8 cellular contexts compared by ENCODE assay signal in the genomic region with DNA sequence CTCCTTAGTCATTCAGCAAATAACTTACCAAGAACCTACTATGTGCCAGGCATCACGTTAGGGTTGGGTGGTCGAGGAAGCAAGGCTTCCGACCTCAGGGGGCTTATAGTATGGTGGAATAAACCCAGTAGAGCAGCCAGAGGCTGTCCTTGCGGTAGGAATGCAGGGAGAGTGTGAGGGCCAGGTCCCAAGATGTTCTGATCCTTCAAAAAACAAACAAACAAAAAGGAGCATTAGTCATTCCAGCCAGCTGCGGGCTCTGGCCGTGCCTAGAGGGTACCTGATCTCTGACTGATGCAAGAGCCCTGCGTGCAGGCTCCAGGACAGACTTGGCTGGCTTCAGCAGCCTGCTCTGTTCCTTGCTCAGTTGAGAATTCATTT. TPM values are rescaled to one million over a fixed set of nuclear protein-coding genes. Genes with fewer than 3 reads are reported as not detected.
DNase-seq lines count a peak whose midpoint lies in the region; ATAC-seq and TF ChIP-seq lines count a peak whose summit lies in the region.

No MANE protein-coding gene starts in this region.

- no peaks in the 10 kb centered on the region for H3K9me2 ChIP-seq in Karpas-422 (replicated peaks; ENCODE audit: insufficient read depth, low read length)

- TF ChIP-seq CTCF in breast epithelium (IDR thresholded peaks at IDR 0.05): peak in 2 of 3 donors; percentile 53 to 54

- H3K9ac ChIP-seq in Karpas-422 (ENCODE audit: low read length): no peak overlapping the region

- no peaks in the 10 kb centered on the region for H3K9me3 Mint-ChIP-seq in CD4-positive, CD25-positive, alpha-beta regulatory T cell
- no peaks in the 10 kb centered on the region for H3K9me3 Mint-ChIP-seq in naive thymus-derived CD4-positive, alpha-beta T cell

- no peaks in the 10 kb centered on the region for H3K27me3 ChIP-seq in CD4-positive, CD25-positive, alpha-beta regulatory T cell (ENCODE audit: control insufficient read depth, insufficient read depth, low read length)
- no peaks in the 10 kb centered on the region for H3K27me3 ChIP-seq in breast epithelium
- H3K27me3 ChIP-seq in naive thymus-derived CD4-positive, alpha-beta T cell (ENCODE audit: control insufficient read depth in 2 of 2, insufficient read depth in 2 of 2, low read length in 2 of 2): no peaks in the 10 kb centered on the region
- H3K27me3 ChIP-seq in Karpas-422 (ENCODE audit: low read length): no peaks in the 10 kb centered on the region

- peaks cover 26% of the 10 kb centered on the region for H3K36me3 ChIP-seq in CD4-positive, CD25-positive, alpha-beta regulatory T cell (ENCODE audit: control insufficient read depth, insufficient read depth, low read length)
- H3K36me3 ChIP-seq in breast epithelium (no peaks in the 10 kb centered on the region), Karpas-422 (ENCODE audit: insufficient read depth, low read length) (no peaks in the 10 kb centered on the region; the same call in 1 of the 2 replicates)
- H3K36me3 ChIP-seq in naive thymus-derived CD4-positive, alpha-beta T cell (ENCODE audit: control insufficient read depth in 2 of 3, insufficient read depth in 3 of 3, low read length in 3 of 3): peaks cover 0 to 56% (median 0%) of the 10 kb centered on the region in 3 experiments

- POLR2A ChIA-PET in naive thymus-derived CD4-positive, alpha-beta T cell (lab: Charles Lee): interaction anchor here (1.2 to 3.6 kb wide), 2 partner anchors 18 kb away, joined by 7 to 23 read pairs; a partner anchor contains a TSS

- CTCF ChIA-PET in naive thymus-derived CD4-positive, alpha-beta T cell (lab: Charles Lee): no interaction called here

- H3K36me3 Mint-ChIP-seq in CD4-positive, CD25-positive, alpha-beta regulatory T cell: peaks cover 35% of the 10 kb centered on the region
- peaks cover 4 to 37% (median 11%) of the 10 kb centered on the region in 5 donors for H3K36me3 Mint-ChIP-seq in naive thymus-derived CD4-positive, alpha-beta T cell

- no peak for ATAC-seq in CD4-positive, CD25-positive, alpha-beta regulatory T cell (ENCODE audit: low read depth in 2 of 2)
- ATAC-seq in naive thymus-derived CD4-positive, alpha-beta T cell: no peak

- H3K27ac ChIP-seq in CD4-positive, CD25-positive, alpha-beta regulatory T cell (ENCODE audit: insufficient read depth, low read length, poor library complexity, severe bottlenecking): no peak overlapping the region
- H3K27ac ChIP-seq in breast epithelium (peak overlapping the region; percentile 67 to 83), Karpas-422 (ENCODE audit: low read length) (no peak overlapping the region)
- peak overlapping the region; percentile 25 for H3K27ac ChIP-seq in naive thymus-derived CD4-positive, alpha-beta T cell (ENCODE audit: low read depth, low read length)

- no peaks in the 10 kb centered on the region for H3K9me3 ChIP-seq in CD4-positive, CD25-positive, alpha-beta regulatory T cell (ENCODE audit: control insufficient read depth in 2 of 2, low read length in 2 of 2)
- no peaks in the 10 kb centered on the region for H3K9me3 ChIP-seq in breast epithelium
- H3K9me3 ChIP-seq in naive thymus-derived CD4-positive, alpha-beta T cell (ENCODE audit: control insufficient read depth in 2 of 3, low read length in 3 of 3): no peaks in the 10 kb centered on the region
- no peaks in the 10 kb centered on the region for H3K9me3 ChIP-seq in Karpas-422 (ENCODE audit: low read length)

- H3K4me1 Mint-ChIP-seq in CD4-positive, CD25-positive, alpha-beta regulatory T cell: peaks cover 0 to 12% (median 9%) of the 10 kb centered on the region in 4 donors
- H3K4me1 Mint-ChIP-seq in naive thymus-derived CD4-positive, alpha-beta T cell: peaks cover 0 to 16% (median 5%) of the 10 kb centered on the region in 7 donors

- no peak for DNase-seq in CD4-positive, CD25-positive, alpha-beta regulatory T cell
- peak; percentile 95 for DNase-seq in M059J (ENCODE audit: low read depth)
- DNase-seq in breast epithelium (ENCODE audit: low spot score in 2 of 2): peak; percentile 81 to 82
- no peak for DNase-seq in naive thymus-derived CD4-positive, alpha-beta T cell
- no peak for DNase-seq in OCI-M2 (lab: John Stamatoyannopoulos, UW; ENCODE audit: unreplicated experiment)
- DNase-seq in activated effector memory CD4-positive, alpha-beta T cell treated with Interleukin-2 at 50 U/mL for 16 hours: no peak
- DNase-seq in Karpas-422: no peak
- DNase-seq in activated T-cell treated with anti-CD3 and anti-CD28 coated beads, Interleukin-2, amount 50 U/mL, for 1 hour: no peak

- H4K20me1 ChIP-seq in Karpas-422 (ENCODE audit: insufficient read depth, low read depth, low read length): no peaks in the 10 kb centered on the region

- no peak overlapping the region for H3K4me3 Mint-ChIP-seq in CD4-positive, CD25-positive, alpha-beta regulatory T cell
- H3K4me3 Mint-ChIP-seq in naive thymus-derived CD4-positive, alpha-beta T cell: no peak overlapping the region

- TF ChIP-seq POLR2A in breast epithelium (IDR thresholded peaks at IDR 0.05): no peak

- no peak overlapping the region for H2AFZ ChIP-seq in Karpas-422 (ENCODE audit: low read length)

- H3K27ac Mint-ChIP-seq in CD4-positive, CD25-positive, alpha-beta regulatory T cell: peak overlapping the region; percentile 67 to 95 (median 83)
- peak overlapping the region in 7 of 9 donors; percentile 7 to 75 (median 46) for H3K27ac Mint-ChIP-seq in naive thymus-derived CD4-positive, alpha-beta T cell

- no peak overlapping the region for H3K4me2 ChIP-seq in Karpas-422 (ENCODE audit: low read depth, low read length, poor library complexity, severe bottlenecking)

- H3K4me3 ChIP-seq in CD4-positive, CD25-positive, alpha-beta regulatory T cell (ENCODE audit: low read depth, low read length): no peak overlapping the region
- H3K4me3 ChIP-seq in breast epithelium: no peak overlapping the region
- no peak overlapping the region for H3K4me3 ChIP-seq in naive thymus-derived CD4-positive, alpha-beta T cell (ENCODE audit: low read length)
- H3K4me3 ChIP-seq in Karpas-422 (ENCODE audit: low read length): no peak overlapping the region

- H3K79me2 ChIP-seq in Karpas-422 (ENCODE audit: low read length): no peaks in the 10 kb centered on the region

- intact Hi-C loops in breast epithelium (cut with DNase I; ENCODE audit: low total_unique reads): no loop called here
- intact Hi-C loops in naive thymus-derived CD4-positive, alpha-beta T cell (cut with micrococcal nuclease): no loop called here

- no peaks in the 10 kb centered on the region for H3K27me3 Mint-ChIP-seq in CD4-positive, CD25-positive, alpha-beta regulatory T cell
- H3K27me3 Mint-ChIP-seq in naive thymus-derived CD4-positive, alpha-beta T cell: no peaks in the 10 kb centered on the region

- peaks cover 3% of the 10 kb centered on the region for H3K4me1 ChIP-seq in CD4-positive, CD25-positive, alpha-beta regulatory T cell (ENCODE audit: control insufficient read depth, insufficient read depth, low read length, poor library complexity, severe bottlenecking)
- peaks cover 0 to 13% of the 10 kb centered on the region in 2 donors for H3K4me1 ChIP-seq in breast epithelium
- peaks cover 0 to 2% of the 10 kb centered on the region in 2 donors for H3K4me1 ChIP-seq in naive thymus-derived CD4-positive, alpha-beta T cell (ENCODE audit: control insufficient read depth in 2 of 2, insufficient read depth in 2 of 2, low read length in 2 of 2)
- H3K4me1 ChIP-seq in Karpas-422 (ENCODE audit: low read length): no peaks in the 10 kb centered on the region

RNA-seq across cellular contexts. Expression of a gene that starts 18.2 kb away (rescaled TPM):
- 4.9 TPM for total RNA-seq in CD4-positive, CD25-positive, alpha-beta regulatory T cell
- 10 to 100 TPM; 12.5 to 19.0 (median 15.5) TPM for polyA plus RNA-seq in CD4-positive, CD25-positive, alpha-beta regulatory T cell
- total RNA-seq in M059J (2014; rRNA removed; shearing (Covaris generic)): 5.5 and 6.9 TPM in 2 replicates
- 10 to 100 TPM; 28.4 to 74.1 (median 34.7) TPM for total RNA-seq in breast epithelium
- total RNA-seq in naive thymus-derived CD4-positive, alpha-beta T cell: 10 to 100 TPM in 2 of 5 experiments, 1 to 10 TPM in 3; 6.5 to 11.4 (median 8.3) TPM
- polyA plus RNA-seq in naive thymus-derived CD4-positive, alpha-beta T cell: 10 to 100 TPM; 17.5 to 17.7 TPM
- total RNA-seq in Karpas-422 (2014; rRNA removed; shearing (Covaris generic); ENCODE audit: low replicate concordance): 4.9 and 14.5 TPM in 2 replicates

RNA-seq across cellular contexts. Expression of a gene that starts 18.3 kb away (rescaled TPM):
- total RNA-seq in CD4-positive, CD25-positive, alpha-beta regulatory T cell: 103 TPM
- 1 to 10 TPM; 4.6 to 7.2 (median 5.0) TPM for polyA plus RNA-seq in CD4-positive, CD25-positive, alpha-beta regulatory T cell
- total RNA-seq in M059J (2014; rRNA removed; shearing (Covaris generic)): 10.6 and 15.5 TPM in 2 replicates
- total RNA-seq in breast epithelium: 10 to 100 TPM; 67.2 to 70.8 (median 68.8) TPM
- 100 to 1,000 TPM in 1 of 5 experiments, 10 to 100 TPM in 4; 62.1 to 101 (median 97.4) TPM for total RNA-seq in naive thymus-derived CD4-positive, alpha-beta T cell
- polyA plus RNA-seq in naive thymus-derived CD4-positive, alpha-beta T cell: 10 to 100 TPM in 1 of 2 donors, 1 to 10 TPM in 1; 8.0 to 10.1 TPM
- 54.0 and 70.6 TPM in 2 replicates for total RNA-seq in Karpas-422 (2014; rRNA removed; shearing (Covaris generic); ENCODE audit: low replicate concordance)

Comparison
In these comparisons a context has a peak if more than half of its experiments do, and no peak if none do; other contexts are left out.
1. DNase-seq: peak in M059J (single experiment) and breast epithelium (2 of 2); none in CD4-positive, CD25-positive, alpha-beta regulatory T cell (0 of 3), naive thymus-derived CD4-positive, alpha-beta T cell (0 of 9), OCI-M2 (single experiment), activated effector memory CD4-positive, alpha-beta T cell treated with Interleukin-2 at 50 U/mL for 16 hours (single experiment), Karpas-422 (single experiment) and activated T-cell treated with anti-CD3 and anti-CD28 coated beads, Interleukin-2, amount 50 U/mL, for 1 hour (single experiment).
2. H3K27ac ChIP-seq: peak in breast epithelium (2 of 2) and naive thymus-derived CD4-positive, alpha-beta T cell (single experiment); none in CD4-positive, CD25-positive, alpha-beta regulatory T cell (single experiment) and Karpas-422 (single experiment).